ENCODE assay signal across 10 cellular contexts in the genomic region with DNA sequence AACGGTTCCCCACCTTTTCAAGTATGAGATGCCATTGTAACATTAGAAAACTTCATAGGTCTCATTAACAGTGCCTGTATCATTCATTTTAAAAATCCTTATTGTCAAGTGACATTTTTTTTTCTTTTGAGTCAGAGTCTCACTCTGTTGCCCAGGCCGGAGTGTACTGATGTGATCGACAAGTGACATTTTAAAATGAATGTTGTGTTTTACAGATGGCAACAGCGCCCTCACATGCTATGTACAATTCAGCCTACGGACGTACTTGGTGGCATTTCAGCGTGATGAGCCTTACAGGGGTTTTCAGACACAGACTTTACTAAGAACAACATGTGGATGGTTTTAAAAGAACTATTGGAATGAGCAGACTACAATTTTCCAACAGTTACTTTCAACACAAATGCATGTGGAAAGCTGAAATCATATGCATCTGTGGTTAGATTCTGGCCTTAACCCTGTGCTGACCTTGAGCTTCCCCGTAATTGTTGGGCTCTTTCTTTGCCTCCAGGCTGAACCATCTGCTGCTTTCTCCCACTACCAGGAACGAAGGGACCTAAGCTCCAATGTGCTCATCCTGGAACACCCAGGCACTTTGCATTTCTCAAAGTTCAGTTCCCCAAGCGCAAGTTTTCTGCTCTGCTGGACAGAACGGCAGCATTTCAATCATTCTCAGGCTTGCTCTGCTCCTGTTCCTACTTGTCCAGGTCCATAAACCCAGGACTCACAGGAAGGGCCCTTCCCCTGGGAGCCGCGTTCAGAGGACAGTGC.
A peak's percentile ranks its signal among the peaks of the same experiment; 100 is the strongest.
DNase-seq lines count a peak whose midpoint lies in the region; ATAC-seq and TF ChIP-seq lines count a peak whose summit lies in the region.
"Had no signal": no experiment of that assay in that cellular context is flagged by ENCODE, and none has a peak within 500 bp of the region (broad histone marks: within the 10 kb centered on the region; RNA-seq: fewer than 3 reads in every experiment).

No MANE protein-coding gene starts in this region.

- H3K4me3 ChIP-seq in fibroblast of lung (replicated peaks in 1 of 4; ENCODE audit: control extremely low read depth in 1 of 4, insufficient read depth in 1 of 4, low read depth in 3 of 4, low read length in 4 of 4) (no peak overlapping the region), rectal smooth muscle tissue (ENCODE audit: low read length) (no peak overlapping the region)

- H3K9me3 ChIP-seq in fibroblast of lung (ENCODE audit: control insufficient read depth, insufficient read depth, low read depth, low read length): no peaks in the 10 kb centered on the region
- H3K9me3 ChIP-seq: neutrophil had no signal

- no peaks in the 10 kb centered on the region for H3K27me3 Mint-ChIP-seq in Calu3 (ENCODE audit: unreplicated experiment)

- H3K4me1 ChIP-seq in fibroblast of lung (ENCODE audit: control insufficient read depth, extremely low read depth, insufficient read depth, low read length): peaks cover 4% of the 10 kb centered on the region
- peaks cover 45% of the 10 kb centered on the region for H3K4me1 ChIP-seq in rectal smooth muscle tissue (ENCODE audit: control insufficient read depth, insufficient read depth, low read length)

- H3K36me3 ChIP-seq in fibroblast of lung (ENCODE audit: control insufficient read depth, insufficient read depth, low read length): no peaks in the 10 kb centered on the region
- no peaks in the 10 kb centered on the region for H3K36me3 ChIP-seq in rectal smooth muscle tissue (ENCODE audit: control insufficient read depth, insufficient read depth, low read length)
- H3K36me3 ChIP-seq: neutrophil had no signal

- no peak for ATAC-seq in GM18907 (IDR thresholded peaks at IDR 0.05; ENCODE audit: unreplicated experiment)
- no peak for ATAC-seq in GM18861 (IDR thresholded peaks at IDR 0.05; ENCODE audit: unreplicated experiment)
- no peak for ATAC-seq in GM19328 (IDR thresholded peaks at IDR 0.05; ENCODE audit: unreplicated experiment)
- ATAC-seq: T-cell had no signal

- H3K27me3 ChIP-seq in fibroblast of lung (ENCODE audit: control insufficient read depth, insufficient read depth, low read length): no peaks in the 10 kb centered on the region
- no peaks in the 10 kb centered on the region for H3K27me3 ChIP-seq in rectal smooth muscle tissue (ENCODE audit: control insufficient read depth, insufficient read depth, low read length)
- H3K27me3 ChIP-seq: neutrophil had no signal

- H3K36me3 Mint-ChIP-seq in Calu3 (ENCODE audit: insufficient read depth, unreplicated experiment): no peaks in the 10 kb centered on the region
- H3K36me3 Mint-ChIP-seq: T-cell had no signal

- CTCF ChIA-PET in Calu3 (lab: Charles Lee): interaction anchor here (0.6 to 2.7 kb wide), 8 partner anchors 71 to 329 kb away, joined by 3 to 19 read pairs (median 4); no protein-coding TSS in a partner anchor

- H4K20me1 ChIP-seq in fibroblast of lung (ENCODE audit: control insufficient read depth, extremely low read depth, insufficient read depth, low read length): no peaks in the 10 kb centered on the region

- H3K27ac ChIP-seq in fibroblast of lung (ENCODE audit: insufficient read depth, low read length): no peak overlapping the region
- H3K27ac ChIP-seq in rectal smooth muscle tissue (ENCODE audit: low read depth, low read length): peak overlapping the region; percentile 82
- H3K27ac ChIP-seq: neutrophil had no signal

- H3K4me3 Mint-ChIP-seq in Calu3 (ENCODE audit: low read depth, unreplicated experiment): no peak overlapping the region
- H3K4me3 Mint-ChIP-seq: T-cell had no signal

- H3K9me3 Mint-ChIP-seq in Calu3 (ENCODE audit: low read depth, unreplicated experiment): no peaks in the 10 kb centered on the region
- H3K9me3 Mint-ChIP-seq: T-cell had no signal

- no TSS peak for BruUV-seq in Calu3 (replicated peaks; lab: Mats Ljungman, UMichigan)

- no peak overlapping the region for H2AFZ ChIP-seq in fibroblast of lung (ENCODE audit: low read length)

- no peak overlapping the region for H3K4me2 ChIP-seq in fibroblast of lung (ENCODE audit: extremely low read depth, insufficient read depth, low read length)

- peak; percentile 75 for DNase-seq in Calu3
- peak; percentile 44 for DNase-seq in HT1080 (ENCODE audit: low read depth)
- DNase-seq in SHP77 (lab: John Stamatoyannopoulos, UW): peak; percentile 31 to 49
- DNase-seq in fibroblast of lung (ENCODE audit: low read depth in 2 of 2): peak; percentile 73 to 82

- no peak overlapping the region for H3K27ac Mint-ChIP-seq in Calu3 (ENCODE audit: unreplicated experiment)
- H3K27ac Mint-ChIP-seq: T-cell had no signal

- no peaks in the 10 kb centered on the region for H3K79me2 ChIP-seq in fibroblast of lung (ENCODE audit: control insufficient read depth, insufficient read depth, low read length)

- H3K9ac ChIP-seq in fibroblast of lung (ENCODE audit: insufficient read depth, low read length) (no peak overlapping the region), rectal smooth muscle tissue (ENCODE audit: low read length) (no peak overlapping the region)

- intact Hi-C loops in Calu3 (cut with micrococcal nuclease; ENCODE audit: unreplicated experiment): loop anchor here (2.0 to 5.0 kb wide), 4 partner anchors 90 to 286 kb away; no protein-coding TSS in a partner anchor

- peak; percentile 47 for TF ChIP-seq CTCF in Calu3 (IDR thresholded peaks at IDR 0.05; ENCODE audit: unreplicated experiment)
- peak; percentile 15 to 55 for TF ChIP-seq CTCF in fibroblast of lung (conservative IDR thresholded peaks at IDR 0.05 in 1 of 2, IDR thresholded peaks at IDR 0.05 in 1 of 2; ENCODE audit: low read depth in 1 of 2, low read length in 2 of 2)

- peaks cover 54% of the 10 kb centered on the region for H3K4me1 Mint-ChIP-seq in Calu3 (ENCODE audit: low read depth, unreplicated experiment)
